In the genomic region with DNA sequence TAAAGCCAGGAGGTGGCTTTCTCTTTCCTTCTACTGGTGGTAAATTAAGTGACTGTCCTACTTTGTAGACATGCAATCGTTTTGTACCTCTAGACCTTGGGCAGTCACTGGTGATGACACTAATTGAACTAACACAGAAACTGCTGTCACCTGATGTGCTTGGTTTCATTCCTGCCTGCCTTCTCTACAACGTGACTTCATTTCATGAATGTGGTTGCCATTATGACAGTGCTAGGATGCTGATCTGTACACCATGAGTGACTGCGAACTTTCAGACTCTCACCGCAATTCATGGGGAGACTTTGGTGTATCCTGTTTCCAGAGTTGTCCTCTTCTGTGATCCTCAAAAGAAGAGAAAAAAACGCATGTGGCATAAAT, we compare ENCODE assay signal across 15 cellular contexts. TPM values are rescaled to one million over a fixed set of nuclear protein-coding genes. Genes with fewer than 3 reads are reported as not detected.
DNase-seq lines count a peak whose midpoint lies in the region; ATAC-seq, FAIRE-seq and TF ChIP-seq lines count a peak whose summit lies in the region.
"Had no signal": no experiment of that assay in that cellular context is flagged by ENCODE, and none has a peak within 500 bp of the region (broad histone marks: within the 10 kb centered on the region; RNA-seq: fewer than 3 reads in every experiment).

No MANE protein-coding gene starts in this region.

- FAIRE-seq in HepG2 (lab: Jason Lieb, UNC) = no peak

- POLR2A ChIA-PET in HepG2 (lab: Yijun Ruan, JAX) = no interaction called here

- no peaks in the 10 kb centered on the region for H3K9me3 ChIP-seq in liver (ENCODE audit: control insufficient read depth in 4 of 4, low read length in 3 of 4)
- no peaks in the 10 kb centered on the region for H3K9me3 ChIP-seq in HepG2 (ENCODE audit: low read length)
- H3K9me3 ChIP-seq in stomach = no peaks in the 10 kb centered on the region
- H3K9me3 ChIP-seq: esophagus muscularis mucosa, HAP-1 had no signal

- ATAC-seq in HepG2 (no peak; the same call in 2 of the 3 replicates), GM21737 (IDR thresholded peaks at IDR 0.05; ENCODE audit: unreplicated experiment) (peak; percentile 79), HG03432 (IDR thresholded peaks at IDR 0.05; ENCODE audit: unreplicated experiment) (peak; percentile 93)

- intact Hi-C loops in HepG2 (cut with micrococcal nuclease; ENCODE audit: unreplicated experiment) = no loop called here
- intact Hi-C loops in stomach (cut with DNase I; ENCODE audit: low total_unique reads) = no loop called here

- CTCF ChIA-PET in HepG2 (lab: Yijun Ruan, JAX; ENCODE audit: low intra/inter-chr PET ratio, low total read pairs) = no interaction called here

- H3K27me3 ChIP-seq in liver (ENCODE audit: control insufficient read depth in 4 of 4, insufficient read depth in 4 of 4, low read length in 3 of 4) (no peaks in the 10 kb centered on the region), HepG2 (ENCODE audit: control insufficient read depth in 1 of 2, insufficient read depth in 2 of 2, low read length in 2 of 2) (peaks cover 0 to 33% of the 10 kb centered on the region in 2 experiments; a peak in 2 of 5 replicates), stomach (peaks cover 0 to 4% (median 0%) of the 10 kb centered on the region in 3 donors)

- no peaks in the 10 kb centered on the region for H3K79me2 ChIP-seq in HepG2 (ENCODE audit: insufficient read depth, low read length)

- H3K9ac ChIP-seq in liver (ENCODE audit: low read depth in 1 of 2, low read length in 2 of 2) (peak overlapping the region in 1 of 2 donors; percentile 18), HepG2 (ENCODE audit: insufficient read depth, low read depth, low read length) (no peak overlapping the region)

- TF ChIP-seq CTCF in liver (IDR thresholded peaks at IDR 0.05; ENCODE audit: low read depth, low read length, missing input control) (no peak), HepG2 (CRISPR knock-in tag; IDR thresholded peaks at IDR 0.05) (no peak), stomach (IDR thresholded peaks at IDR 0.05) (no peak)

- DNase-seq in HepG2 (ENCODE audit: low spot score) (no peak), NCI-H748 treated with DMSO at 0.1 percent for 48 hours (lab: John Stamatoyannopoulos, UW) (no peak), amniotic stem cell (lab: John Stamatoyannopoulos, UW) (no peak), NCI-H1048 (lab: John Stamatoyannopoulos, UW) (no peak), stomach (no peak)
- DNase-seq: activated naive CD8-positive, alpha-beta T cell treated with anti-CD3 and anti-CD28 coated beads, Interleukin-2, amount 10 ng/mL, durations not matched to agents 7 days and 5 days; NCI-H2081 treated with DMSO at 0.1 percent for 48 hours; SW 1271 had no signal

- H3K4me3 ChIP-seq in liver (ENCODE audit: low read depth in 1 of 3, low read length in 3 of 3) = no peak overlapping the region
- no peak overlapping the region for H3K4me3 ChIP-seq in HepG2 (replicated peaks in 1 of 3; ENCODE audit: insufficient read depth in 1 of 3, low read depth in 2 of 3, low read length in 3 of 3)
- no peak overlapping the region for H3K4me3 ChIP-seq in stomach
- H3K4me3 ChIP-seq: esophagus muscularis mucosa, HAP-1, skin epidermis had no signal

- H3K4me2 ChIP-seq in HepG2 (ENCODE audit: low read depth, low read length) = no peak overlapping the region

- in situ Hi-C loops in HepG2 (cut with HindIII; ENCODE audit: extremely low pct_ligation_motif_present, low pct_unique_long_range_greater_than_20kb) = no loop called here

- no peaks in the 10 kb centered on the region for H4K20me1 ChIP-seq in HepG2 (ENCODE audit: insufficient read depth, low read length)

- no peak for TF ChIP-seq POLR2A in HepG2 (IDR thresholded peaks at IDR 0.05; ENCODE audit: insufficient read depth in 1 of 2, low read depth in 2 of 2, low read length in 2 of 2)
- TF ChIP-seq POLR2A in stomach (IDR thresholded peaks at IDR 0.05) = no peak

- no peak overlapping the region for H2AFZ ChIP-seq in HepG2 (ENCODE audit: low read length)

- WGBS in liver = 49% methylated on average over 5 of the region's 5 CpGs
- WGBS in HepG2 (ENCODE audit: low lambda C conversion rate) = 10% methylated on average over 5 of the region's 5 CpGs
- 59 to 67% (median 59%) methylated on average over 5 of the region's 5 CpGs for WGBS in stomach, 5 donors

- no peak for TF ChIP-seq RAD21 in liver (IDR thresholded peaks at IDR 0.05)
- no peak for TF ChIP-seq RAD21 in HepG2 (CRISPR knock-in tag; IDR thresholded peaks at IDR 0.05)

- TF ChIP-seq EP300 in HepG2 (IDR thresholded peaks at IDR 0.05; ENCODE audit: low read depth in 2 of 2, low read length in 2 of 2) (no peak), HepG2 (CRISPR knock-in tag; IDR thresholded peaks at IDR 0.05; ENCODE audit: borderline replicate concordance) (no peak), stomach (IDR thresholded peaks at IDR 0.05) (no peak)

- BruUV-seq in HepG2 (replicated peaks; lab: Mats Ljungman, UMichigan) = no TSS peak

- peak overlapping the region; percentile 70 to 86 for H3K27ac ChIP-seq in liver (ENCODE audit: low read depth in 1 of 2, low read length in 2 of 2)
- H3K27ac ChIP-seq in HepG2 (ENCODE audit: extremely low read length, insufficient read depth, low read length) = no peak overlapping the region
- peak overlapping the region in 2 of 5 donors; percentile 47 to 61 for H3K27ac ChIP-seq in stomach
- H3K27ac ChIP-seq: C4-2B, esophagus muscularis mucosa, skin epidermis had no signal

- peaks cover 10 to 38% (median 24%) of the 10 kb centered on the region in 4 donors for H3K4me1 ChIP-seq in liver (ENCODE audit: control insufficient read depth in 4 of 4, insufficient read depth in 4 of 4, low read length in 3 of 4)
- H3K4me1 ChIP-seq in HepG2 (ENCODE audit: insufficient read depth, low read length) = peaks cover 23% of the 10 kb centered on the region
- peaks cover 4 to 26% (median 12%) of the 10 kb centered on the region in 4 donors for H3K4me1 ChIP-seq in stomach
- H3K4me1 ChIP-seq: esophagus muscularis mucosa, HAP-1 had no signal

- H3K36me3 ChIP-seq in liver (ENCODE audit: control insufficient read depth in 4 of 4, insufficient read depth in 3 of 4, low read depth in 1 of 4, low read length in 3 of 4) (no peaks in the 10 kb centered on the region), HepG2 (replicated peaks in 1 of 2; ENCODE audit: control insufficient read depth in 1 of 2, insufficient read depth in 2 of 2, low read length in 2 of 2) (no peaks in the 10 kb centered on the region), stomach (peaks cover 0 to 10% (median 4%) of the 10 kb centered on the region in 4 donors)
- H3K36me3 ChIP-seq: HAP-1 had no signal

TF ChIP-seq in HepG2, 621 proteins besides CTCF, POLR2A, EP300 and RAD21 (continues in another document):
- TF ChIP-seq, protein P1, sequence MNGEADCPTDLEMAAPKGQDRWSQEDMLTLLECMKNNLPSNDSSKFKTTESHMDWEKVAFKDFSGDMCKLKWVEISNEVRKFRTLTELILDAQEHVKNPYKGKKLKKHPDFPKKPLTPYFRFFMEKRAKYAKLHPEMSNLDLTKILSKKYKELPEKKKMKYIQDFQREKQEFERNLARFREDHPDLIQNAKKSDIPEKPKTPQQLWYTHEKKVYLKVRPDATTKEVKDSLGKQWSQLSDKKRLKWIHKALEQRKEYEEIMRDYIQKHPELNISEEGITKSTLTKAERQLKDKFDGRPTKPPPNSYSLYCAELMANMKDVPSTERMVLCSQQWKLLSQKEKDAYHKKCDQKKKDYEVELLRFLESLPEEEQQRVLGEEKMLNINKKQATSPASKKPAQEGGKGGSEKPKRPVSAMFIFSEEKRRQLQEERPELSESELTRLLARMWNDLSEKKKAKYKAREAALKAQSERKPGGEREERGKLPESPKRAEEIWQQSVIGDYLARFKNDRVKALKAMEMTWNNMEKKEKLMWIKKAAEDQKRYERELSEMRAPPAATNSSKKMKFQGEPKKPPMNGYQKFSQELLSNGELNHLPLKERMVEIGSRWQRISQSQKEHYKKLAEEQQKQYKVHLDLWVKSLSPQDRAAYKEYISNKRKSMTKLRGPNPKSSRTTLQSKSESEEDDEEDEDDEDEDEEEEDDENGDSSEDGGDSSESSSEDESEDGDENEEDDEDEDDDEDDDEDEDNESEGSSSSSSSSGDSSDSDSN (CRISPR knock-in tag; IDR thresholded peaks at IDR 0.05) = no peak

RNA-seq across cellular contexts. Expression of a gene that starts 47.5 kb away (rescaled TPM):
- total RNA-seq in liver (under 1 TPM; 0.09 to 0.59 TPM), HepG2 (2016; rRNA removed; fragmentation: Illumina TruSeq; extraction: Trizol) (not detected in 2 replicates), stomach (1 to 10 TPM in 1 of 5 donors, under 1 TPM in 3, not detected in 1; 0.58 to 6.1 (median 0.91) TPM)
- polyA plus RNA-seq in liver (1 to 10 TPM in 1 of 2 donors, under 1 TPM in 1; 0.14 to 1.9 TPM), HepG2 (2011; rRNA removed) (not detected in 2 replicates), stomach (1 to 10 TPM in 2 of 3 donors, under 1 TPM in 1; 0.95 to 2.7 (median 2.3) TPM)
- not detected in 2 replicates for total RNA-seq in HepG2 (2016; cell fraction: cytosol; rRNA removed; fragmentation: Illumina TruSeq; extraction: Trizol; ENCODE audit: low read depth)
- total RNA-seq in HepG2 (2016; cell fraction: insoluble cytoplasmic fraction; rRNA removed; fragmentation: Illumina TruSeq; extraction: Trizol) = not detected in 2 replicates
- not detected in 2 replicates for total RNA-seq in HepG2 (2016; cell fraction: membrane; rRNA removed; fragmentation: Illumina TruSeq; extraction: Trizol)
- not detected in 2 replicates for total RNA-seq in HepG2 (2016; cell fraction: nucleus; rRNA removed; fragmentation: Illumina TruSeq; extraction: Trizol)
- not detected in 2 replicates for polyA plus RNA-seq in HepG2 (2011; cell fraction: cytosol; rRNA removed)
- not detected in 2 replicates for polyA plus RNA-seq in HepG2 (2011; cell fraction: nucleus; rRNA removed)
- polyA plus RNA-seq in HepG2 (2012) = not detected in 2 replicates
- not detected in 2 replicates for polyA plus RNA-seq in HepG2 (2016; cell fraction: cytosol; fragmentation: Illumina TruSeq; extraction: Trizol; ENCODE audit: low read depth)
- polyA plus RNA-seq in HepG2 (2016; cell fraction: insoluble cytoplasmic fraction; fragmentation: Illumina TruSeq; extraction: Trizol; ENCODE audit: low read depth) = not detected in 2 replicates
- not detected in 2 replicates for polyA plus RNA-seq in HepG2 (2016; cell fraction: membrane; fragmentation: Illumina TruSeq; extraction: Trizol; ENCODE audit: low read depth)
- polyA plus RNA-seq in HepG2 (2016; cell fraction: nucleus; fragmentation: Illumina TruSeq; extraction: Trizol; ENCODE audit: insufficient read depth, low read depth) = not detected in 2 replicates
- not detected in 2 replicates for polyA minus RNA-seq in HepG2 (2011; rRNA and poly(A)+ RNA removed; ENCODE audit: low replicate concordance)
- not detected in 2 replicates for polyA minus RNA-seq in HepG2 (2011; cell fraction: cytosol; rRNA and poly(A)+ RNA removed)
- not detected in 2 replicates for polyA minus RNA-seq in HepG2 (2011; cell fraction: nucleus; rRNA and poly(A)+ RNA removed)
- total RNA-seq: activated naive CD8-positive, alpha-beta T cell treated with anti-CD3 and anti-CD28 coated beads, Interleukin-2, amount 10 ng/mL, durations not matched to agents 7 days and 5 days had no signal
